8 cellular contexts compared by ENCODE assay signal in genomic region chr10:122461367-122461728, GRCh38. TPM values are rescaled to one million over a fixed set of nuclear protein-coding genes. Genes with fewer than 3 reads are reported as not detected.
DNase-seq lines count a peak whose midpoint lies in the region; ATAC-seq and TF ChIP-seq lines count a peak whose summit lies in the region.

Gene HTRA1, plus strand, starts transcription at chr10:122461553. Its CDS starts 100 bp downstream, at chr10:122461653.

- ATAC-seq in body of pancreas (peak; percentile 77), HG02588 (IDR thresholded peaks at IDR 0.05; ENCODE audit: unreplicated experiment) (no peak)

- H3K27ac ChIP-seq in body of pancreas: peak within 1 kb of the TSS in 2 of 4 donors; percentile 13 to 24

- H3K4me3 ChIP-seq in body of pancreas: peak within 1 kb of the TSS; percentile 33 to 37

- no peaks in the 10 kb centered on the region for H3K36me3 ChIP-seq in body of pancreas (replicated peaks in 1 of 2; ENCODE audit: insufficient read depth in 1 of 2, low read depth in 2 of 2)

- TF ChIP-seq POLR2A in body of pancreas (IDR thresholded peaks at IDR 0.05): peak in 1 of 3 donors; percentile 3

- peaks cover 25% of the 10 kb centered on the region for H3K4me1 ChIP-seq in body of pancreas

- no peak for TF ChIP-seq CTCF in body of pancreas (IDR thresholded peaks at IDR 0.05)
- TF ChIP-seq CTCF in GM20000 (IDR thresholded peaks at IDR 0.05; ENCODE audit: extremely low read depth, missing control alignments): no peak

- intact Hi-C loops in body of pancreas (cut with DNase I) (no loop called here), posterior vena cava (cut with DNase I) (loop anchor here in 1 of 2 donors (5.0 to 10.0 kb wide), 2 partner anchors 41 to 103 kb away; partner anchors contain the start of gene DMBT1)

- peak; percentile 90 for DNase-seq in AG08396 (ENCODE audit: low spot score)
- peak; percentile 62 for DNase-seq in HT1080 (ENCODE audit: low read depth)
- peak; percentile 66 to 80 (median 72) for DNase-seq in body of pancreas
- peak; percentile 82 to 91 for DNase-seq in hippocampal formation (lab: John Stamatoyannopoulos, UW)
- DNase-seq in posterior vena cava (ENCODE audit: low spot score): peak; percentile 92
- DNase-seq in NOMO-1 (lab: John Stamatoyannopoulos, UW; ENCODE audit: unreplicated experiment in 2 of 2): no peak
- no peak for DNase-seq in GM20000 (ENCODE audit: low spot score)

- WGBS in body of pancreas, 2 donors: 0% methylated on average over 29 of the region's 56 CpGs; no CpG with 5 or more reads in 1 of the 2 donors

- H3K9me3 ChIP-seq in body of pancreas: no peaks in the 10 kb centered on the region

- no peaks in the 10 kb centered on the region for H3K27me3 ChIP-seq in body of pancreas

RNA-seq across cellular contexts. Expression of gene HTRA1, which starts in this region (rescaled TPM):
- total RNA-seq in HT1080 (2014; rRNA removed; shearing (Covaris generic)): 39.4 and 41.7 TPM in 2 replicates
- 48.5 and 58.7 TPM in 2 replicates for polyA plus RNA-seq in HT1080 (2015; cell fraction: cytosol; rRNA removed)
- polyA plus RNA-seq in HT1080 (2015; cell fraction: nucleus; rRNA removed): 95.7 and 110 TPM in 2 replicates
- total RNA-seq in body of pancreas (10 to 100 TPM; 29.3 to 36.6 TPM), posterior vena cava (100 to 1,000 TPM; 152 to 276 TPM)

Comparison
In these comparisons a context has a peak if more than half of its experiments do, and no peak if none do; other contexts are left out.
1. DNase-seq: peak in AG08396 (single experiment), HT1080 (single experiment), body of pancreas (4 of 4), hippocampal formation (2 of 2) and posterior vena cava (single experiment); none in NOMO-1 (0 of 2) and GM20000 (single experiment).